Comparison of ENCODE assay signal across 8 cellular contexts in genomic region chr19:58555369-58555885, GRCh38. TPM values are rescaled to one million over a fixed set of nuclear protein-coding genes. Genes with fewer than 3 reads are reported as not detected.
DNase-seq lines count a peak whose midpoint lies in the region; ATAC-seq and TF ChIP-seq lines count a peak whose summit lies in the region.

No MANE protein-coding gene starts in this region.

- RAD21 ChIA-PET in HCT116 (lab: Charles Lee; ENCODE audit: low non-redundant PET in 1 of 2, low total read pairs in 2 of 2, uncharacterized antibody in 2 of 2, unreplicated experiment in 2 of 2): interaction anchor here in 1 of 2 experiments (1.6 to 1.7 kb wide), 2 partner anchors 36 to 41 kb away, joined by 3 to 6 read pairs; partner anchors contain the start of gene ZBTB45

- DNase-seq in HCT116 (ENCODE audit: low read depth, low spot score) (no peak), right cardiac atrium (no peak), UCSD-AML1 (lab: John Stamatoyannopoulos, UW; ENCODE audit: unreplicated experiment) (no peak), SKM-1 (lab: John Stamatoyannopoulos, UW; ENCODE audit: unreplicated experiment) (no peak), NCI-H69 (lab: John Stamatoyannopoulos, UW) (no peak)
- no peak for DNase-seq in activated CD8-positive, alpha-beta T cell treated with anti-CD3 and anti-CD28 coated beads for 36 hours

- CTCF ChIA-PET in HCT116 (lab: Charles Lee): interaction anchor here (2.4 kb wide), 1 partner anchor 35 kb away, joined by 20 read pairs; the partner anchor contains the start of gene ZBTB45
- CTCF ChIA-PET in activated CD8-positive, alpha-beta T cell treated with anti-CD3 and anti-CD28 coated beads for 36 hours (lab: Charles Lee): interaction anchor here (0.7 to 3.1 kb wide), 6 partner anchors 12 to 41 kb away, joined by 3 to 19 read pairs (median 4); partner anchors contain the start of genes TRIM28 and ZBTB45

- no peaks in the 10 kb centered on the region for H3K9me3 Mint-ChIP-seq in activated CD8-positive, alpha-beta T cell treated with anti-CD3 and anti-CD28 coated beads for 36 hours

- 44% methylated on average over 4 of the region's 4 CpGs for WGBS in right cardiac atrium

- peaks cover 38% of the 10 kb centered on the region for H3K4me1 Mint-ChIP-seq in activated CD8-positive, alpha-beta T cell treated with anti-CD3 and anti-CD28 coated beads for 36 hours (ENCODE audit: low read depth)

- H2AFZ ChIP-seq in HCT116 (ENCODE audit: low read depth, low read length, poor library complexity, severe bottlenecking): no peak overlapping the region

- H3K4me2 ChIP-seq in HCT116 (ENCODE audit: low read length): peak overlapping the region; percentile 92

- peak overlapping the region; percentile 98 for H3K4me3 Mint-ChIP-seq in activated CD8-positive, alpha-beta T cell treated with anti-CD3 and anti-CD28 coated beads for 36 hours

- no peaks in the 10 kb centered on the region for H3K27me3 Mint-ChIP-seq in activated CD8-positive, alpha-beta T cell treated with anti-CD3 and anti-CD28 coated beads for 36 hours

- H3K9me3 ChIP-seq in HCT116 (ENCODE audit: control insufficient read depth in 1 of 2, insufficient read depth in 1 of 2, low read depth in 1 of 2, low read length in 2 of 2) (no peaks in the 10 kb centered on the region), right cardiac atrium (ENCODE audit: control insufficient read depth, low read length) (no peaks in the 10 kb centered on the region)

- H3K4me1 ChIP-seq in HCT116 (ENCODE audit: control insufficient read depth in 1 of 2, insufficient read depth in 2 of 2, low read length in 2 of 2) (peaks cover 25 to 50% of the 10 kb centered on the region in 2 experiments), right cardiac atrium (ENCODE audit: control insufficient read depth, insufficient read depth, low read length) (peaks cover 13% of the 10 kb centered on the region)

- TF ChIP-seq RAD21 in HCT116 (IDR thresholded peaks at IDR 0.05; ENCODE audit: low read depth): no peak

- peak overlapping the region; percentile 94 for H3K9ac ChIP-seq in HCT116 (ENCODE audit: low read length)

- H3K27ac ChIP-seq in HCT116 (ENCODE audit: low read depth, low read length): peak overlapping the region; percentile 82
- H3K27ac ChIP-seq in right cardiac atrium (ENCODE audit: low read length): peak overlapping the region; percentile 84
- peak overlapping the region in 20 of 21 experiments; percentile 77 to 99 (median 93) for H3K27ac ChIP-seq in skin epidermis

- intact Hi-C loops in HCT116 (cut with micrococcal nuclease): no loop called here
- intact Hi-C loops in activated CD8-positive, alpha-beta T cell treated with anti-CD3 and anti-CD28 coated beads for 36 hours (cut with micrococcal nuclease): no loop called here
- intact Hi-C loops in right cardiac atrium (cut with DNase I): no loop called here

- TSS peak; percentile 7 for BruUV-seq in HCT116 (replicated peaks; lab: Mats Ljungman, UMichigan)

- TF ChIP-seq POLR2A in HCT116 (IDR thresholded peaks at IDR 0.05; ENCODE audit: borderline replicate concordance, extremely low read depth, insufficient read depth, insufficient read length): no peak

- peaks cover 71% of the 10 kb centered on the region for H3K36me3 Mint-ChIP-seq in activated CD8-positive, alpha-beta T cell treated with anti-CD3 and anti-CD28 coated beads for 36 hours (ENCODE audit: low read depth)

- no peak for ATAC-seq in HCT116
- no peak for ATAC-seq in activated CD8-positive, alpha-beta T cell treated with anti-CD3 and anti-CD28 coated beads for 36 hours
- ATAC-seq in right cardiac atrium: no peak
- ATAC-seq in GM21360 (IDR thresholded peaks at IDR 0.05; ENCODE audit: unreplicated experiment): no peak

- H3K27me3 ChIP-seq in HCT116 (ENCODE audit: insufficient read depth, low read length): no peaks in the 10 kb centered on the region
- no peaks in the 10 kb centered on the region for H3K27me3 ChIP-seq in right cardiac atrium (ENCODE audit: control insufficient read depth, insufficient read depth)

- H3K79me2 ChIP-seq in HCT116 (ENCODE audit: insufficient read depth, low read length): peaks cover 58% of the 10 kb centered on the region

- no peak for TF ChIP-seq CTCF in HCT116 (IDR thresholded peaks at IDR 0.05 in 2 of 3, conservative IDR thresholded peaks at IDR 0.05 in 1 of 3; ENCODE audit: borderline replicate concordance in 1 of 3, insufficient read depth in 1 of 3, low read depth in 2 of 3, low read length in 2 of 3)
- no peak for TF ChIP-seq CTCF in activated CD8-positive, alpha-beta T cell treated with anti-CD3 and anti-CD28 coated beads for 36 hours (IDR thresholded peaks at IDR 0.05)

- H3K36me3 ChIP-seq in HCT116 (ENCODE audit: control insufficient read depth in 1 of 2, insufficient read depth in 2 of 2, low read length in 2 of 2): peaks cover 18 to 32% of the 10 kb centered on the region in 2 experiments; a peak in 3 of 4 replicates

- H3K9me2 ChIP-seq in HCT116 (ENCODE audit: insufficient read depth): no peaks in the 10 kb centered on the region

- peak overlapping the region; percentile 100 for H3K27ac Mint-ChIP-seq in activated CD8-positive, alpha-beta T cell treated with anti-CD3 and anti-CD28 coated beads for 36 hours

- no peaks in the 10 kb centered on the region; the same call in 1 of the 2 replicates for H4K20me1 ChIP-seq in HCT116 (ENCODE audit: insufficient read depth)

- POLR2A ChIA-PET in HCT116 (lab: Charles Lee): interaction anchor here (0.8 to 3.3 kb wide), 7 partner anchors 8 to 41 kb away, joined by 3 to 33 read pairs (median 8); partner anchors contain the start of genes MZF1, TRIM28 and ZBTB45
- POLR2A ChIA-PET in activated CD8-positive, alpha-beta T cell treated with anti-CD3 and anti-CD28 coated beads for 36 hours (lab: Charles Lee): interaction anchor here (0.7 to 13.1 kb wide), 10 partner anchors 8 to 206 kb away, joined by 3 to 164 read pairs (median 6); partner anchors contain the start of genes MZF1, TRIM28, ZBTB45 and ZNF446

- H3K4me3 ChIP-seq in HCT116 (replicated peaks in 1 of 2; ENCODE audit: low read depth in 1 of 2, low read length in 2 of 2) (peak overlapping the region; percentile 91 to 93), right cardiac atrium (ENCODE audit: low read length) (peak overlapping the region; percentile 75), skin epidermis (peak overlapping the region; percentile 48 to 86 (median 66))

TF ChIP-seq in HCT116, 20 proteins besides CTCF, POLR2A, EP300 and RAD21:
- TF ChIP-seq, protein P1, sequence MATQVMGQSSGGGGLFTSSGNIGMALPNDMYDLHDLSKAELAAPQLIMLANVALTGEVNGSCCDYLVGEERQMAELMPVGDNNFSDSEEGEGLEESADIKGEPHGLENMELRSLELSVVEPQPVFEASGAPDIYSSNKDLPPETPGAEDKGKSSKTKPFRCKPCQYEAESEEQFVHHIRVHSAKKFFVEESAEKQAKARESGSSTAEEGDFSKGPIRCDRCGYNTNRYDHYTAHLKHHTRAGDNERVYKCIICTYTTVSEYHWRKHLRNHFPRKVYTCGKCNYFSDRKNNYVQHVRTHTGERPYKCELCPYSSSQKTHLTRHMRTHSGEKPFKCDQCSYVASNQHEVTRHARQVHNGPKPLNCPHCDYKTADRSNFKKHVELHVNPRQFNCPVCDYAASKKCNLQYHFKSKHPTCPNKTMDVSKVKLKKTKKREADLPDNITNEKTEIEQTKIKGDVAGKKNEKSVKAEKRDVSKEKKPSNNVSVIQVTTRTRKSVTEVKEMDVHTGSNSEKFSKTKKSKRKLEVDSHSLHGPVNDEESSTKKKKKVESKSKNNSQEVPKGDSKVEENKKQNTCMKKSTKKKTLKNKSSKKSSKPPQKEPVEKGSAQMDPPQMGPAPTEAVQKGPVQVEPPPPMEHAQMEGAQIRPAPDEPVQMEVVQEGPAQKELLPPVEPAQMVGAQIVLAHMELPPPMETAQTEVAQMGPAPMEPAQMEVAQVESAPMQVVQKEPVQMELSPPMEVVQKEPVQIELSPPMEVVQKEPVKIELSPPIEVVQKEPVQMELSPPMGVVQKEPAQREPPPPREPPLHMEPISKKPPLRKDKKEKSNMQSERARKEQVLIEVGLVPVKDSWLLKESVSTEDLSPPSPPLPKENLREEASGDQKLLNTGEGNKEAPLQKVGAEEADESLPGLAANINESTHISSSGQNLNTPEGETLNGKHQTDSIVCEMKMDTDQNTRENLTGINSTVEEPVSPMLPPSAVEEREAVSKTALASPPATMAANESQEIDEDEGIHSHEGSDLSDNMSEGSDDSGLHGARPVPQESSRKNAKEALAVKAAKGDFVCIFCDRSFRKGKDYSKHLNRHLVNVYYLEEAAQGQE (IDR thresholded peaks at IDR 0.05; ENCODE audit: low read depth): no peak

RNA-seq across cellular contexts. Expression of gene CHMP2A, which starts 0.5 kb away (rescaled TPM):
- 125 TPM for total RNA-seq in HCT116 (2021; ENCODE audit: unreplicated experiment)
- polyA plus RNA-seq in HCT116 (2012): 183 and 204 TPM in 2 replicates
- 10 to 100 TPM; 88.3 to 90.0 TPM for total RNA-seq in activated CD8-positive, alpha-beta T cell treated with anti-CD3 and anti-CD28 coated beads for 36 hours
- 100 to 1,000 TPM; 106 to 116 (median 114) TPM for total RNA-seq in right cardiac atrium
- polyA plus RNA-seq in right cardiac atrium: 196 TPM

RNA-seq across cellular contexts. Expression of gene UBE2M, which starts 3.0 kb away (rescaled TPM):
- total RNA-seq in HCT116 (2021; ENCODE audit: unreplicated experiment) (120 TPM), right cardiac atrium (100 to 1,000 TPM; 117 to 137 (median 123) TPM)
- polyA plus RNA-seq in HCT116 (2012): 164 and 172 TPM in 2 replicates
- total RNA-seq in activated CD8-positive, alpha-beta T cell treated with anti-CD3 and anti-CD28 coated beads for 36 hours: 100 to 1,000 TPM; 107 to 114 TPM
- polyA plus RNA-seq in right cardiac atrium: 92.7 TPM

RNA-seq across cellular contexts. Expression of gene TRIM28, which starts 11.6 kb away (rescaled TPM):
- total RNA-seq in HCT116 (2021; ENCODE audit: unreplicated experiment) (908 TPM), right cardiac atrium (100 to 1,000 TPM; 139 to 161 (median 148) TPM)
- 1,271 and 1,421 TPM in 2 replicates for polyA plus RNA-seq in HCT116 (2012)
- total RNA-seq in activated CD8-positive, alpha-beta T cell treated with anti-CD3 and anti-CD28 coated beads for 36 hours: 100 to 1,000 TPM; 527 to 550 TPM
- 98.7 TPM for polyA plus RNA-seq in right cardiac atrium

RNA-seq across cellular contexts. Expression of gene MZF1, which starts 17.7 kb away (rescaled TPM):
- 33.0 TPM for total RNA-seq in HCT116 (2021; ENCODE audit: unreplicated experiment)
- polyA plus RNA-seq in HCT116 (2012): 25.9 and 31.2 TPM in 2 replicates
- total RNA-seq in activated CD8-positive, alpha-beta T cell treated with anti-CD3 and anti-CD28 coated beads for 36 hours: 10 to 100 TPM; 12.1 to 13.4 TPM
- total RNA-seq in right cardiac atrium: 10 to 100 TPM; 10.1 to 15.6 (median 12.8) TPM
- polyA plus RNA-seq in right cardiac atrium: 12.0 TPM

RNA-seq across cellular contexts. Expression of gene ZBTB45, which starts 35.8 kb away (rescaled TPM):
- 12.0 TPM for total RNA-seq in HCT116 (2021; ENCODE audit: unreplicated experiment)
- 10.6 and 10.8 TPM in 2 replicates for polyA plus RNA-seq in HCT116 (2012)
- 1 to 10 TPM; 7.4 to 7.9 TPM for total RNA-seq in activated CD8-positive, alpha-beta T cell treated with anti-CD3 and anti-CD28 coated beads for 36 hours
- 10 to 100 TPM in 3 of 4 donors, 1 to 10 TPM in 1; 9.9 to 13.1 (median 11.1) TPM for total RNA-seq in right cardiac atrium
- 7.0 TPM for polyA plus RNA-seq in right cardiac atrium
